ENCODE assay signal across 9 cellular contexts in the genomic region with DNA sequence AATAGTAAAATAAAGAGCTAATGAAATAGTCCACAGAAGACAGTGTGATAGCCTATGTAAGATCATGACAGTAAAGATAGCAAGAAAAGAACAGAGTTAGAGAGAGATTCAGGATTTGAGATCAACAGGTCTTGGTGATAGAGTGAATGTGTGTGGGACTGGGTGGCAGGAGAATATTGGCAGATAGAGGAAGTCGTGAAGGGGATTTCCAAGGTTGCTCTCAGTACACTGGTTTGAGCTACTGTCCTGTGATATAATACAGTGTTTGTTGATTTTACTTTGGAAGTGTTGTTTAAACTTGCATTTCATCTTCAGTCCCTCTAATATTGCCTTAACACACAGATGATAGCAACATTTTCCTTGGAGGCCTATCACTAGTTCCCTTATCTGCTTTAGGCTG. TPM values are rescaled to one million over a fixed set of nuclear protein-coding genes. Genes with fewer than 3 reads are reported as not detected.
DNase-seq lines count a peak whose midpoint lies in the region; ATAC-seq lines count a peak whose summit lies in the region.
"Had no signal": no experiment of that assay in that cellular context is flagged by ENCODE, and none has a peak within 500 bp of the region (broad histone marks: within the 10 kb centered on the region; RNA-seq: fewer than 3 reads in every experiment).

No MANE protein-coding gene starts in this region.

- DNase-seq in germinal center (ENCODE audit: low spot score) (peak; percentile 51), anterior cingulate cortex (lab: John Stamatoyannopoulos, UW) (no peak), amniotic stem cell (lab: John Stamatoyannopoulos, UW) (no peak), 8988T (no peak), cerebellum (ENCODE audit: low spot score) (no peak)
- DNase-seq: NCI-H748 treated with DMSO at 0.1 percent for 48 hours had no signal

- peak; percentile 84 for ATAC-seq in GM18858 (IDR thresholded peaks at IDR 0.05; ENCODE audit: unreplicated experiment)
- ATAC-seq in GM21529 (IDR thresholded peaks at IDR 0.05; ENCODE audit: unreplicated experiment), result peak; percentile 65
- peak; percentile 81 for ATAC-seq in HG03469 (IDR thresholded peaks at IDR 0.05; ENCODE audit: unreplicated experiment)

RNA-seq across cellular contexts. Expression of a gene that starts 44.1 kb away (rescaled TPM):
- total RNA-seq in cerebellum, result 2.1 TPM
